Comparison of ENCODE assay signal across 23 cellular contexts in the genomic region with DNA sequence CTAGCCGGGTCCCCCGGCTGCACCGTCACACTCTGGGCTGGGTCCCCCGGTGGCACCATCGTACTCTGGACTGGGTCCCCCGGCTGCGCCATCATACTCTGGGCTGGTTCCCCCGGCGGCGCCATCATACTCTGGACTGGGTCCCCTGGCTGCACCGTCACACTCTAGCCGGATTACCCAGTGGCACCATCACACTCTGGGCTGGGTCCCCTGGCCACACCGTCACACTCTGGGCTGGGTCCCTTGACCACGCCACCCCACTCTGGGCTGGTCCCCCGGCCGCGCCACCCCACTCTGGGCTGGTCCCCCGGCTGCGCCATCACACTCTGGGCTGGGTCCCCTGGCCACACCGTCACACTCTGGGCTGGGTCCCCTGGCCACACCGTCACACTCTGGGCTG.
A peak's percentile ranks its signal among the peaks of the same experiment; 100 is the strongest.
DNase-seq lines count a peak whose midpoint lies in the region; ATAC-seq and TF ChIP-seq lines count a peak whose summit lies in the region.
"Had no signal": no experiment of that assay in that cellular context is flagged by ENCODE, and none has a peak within 500 bp of the region (broad histone marks: within the 10 kb centered on the region; RNA-seq: fewer than 3 reads in every experiment).

No MANE protein-coding gene starts in this region.

- no peaks in the 10 kb centered on the region for H3K36me3 ChIP-seq in lower lobe of right lung
- no peaks in the 10 kb centered on the region for H3K36me3 ChIP-seq in psoas muscle (ENCODE audit: insufficient read depth in 1 of 2, low read depth in 1 of 2)
- H3K36me3 ChIP-seq in MM.1S (replicated peaks; ENCODE audit: insufficient read depth, low read length) = no peaks in the 10 kb centered on the region
- H3K36me3 ChIP-seq: BE2C; BLaER1 treated with 17β-estradiol and CSF1 and Interleukin-3, amounts not matched to agents 10 nM and 100 nM had no signal

- no peak overlapping the region for H3K9ac ChIP-seq in MM.1S (ENCODE audit: low read length)
- H3K9ac ChIP-seq: BLaER1 treated with 17β-estradiol and CSF1 and Interleukin-3, amounts not matched to agents 10 nM and 100 nM had no signal

- H3K27ac ChIP-seq in lower lobe of right lung (no peak overlapping the region), psoas muscle (no peak overlapping the region), MM.1S (ENCODE audit: low read length) (no peak overlapping the region)
- H3K27ac ChIP-seq: A549; BLaER1 treated with 17β-estradiol and CSF1 and Interleukin-3, amounts not matched to agents 10 nM and 100 nM had no signal

- H3K27me3 ChIP-seq in lower lobe of right lung (ENCODE audit: low read depth) = no peaks in the 10 kb centered on the region
- peaks cover 0 to 9% (median 2%) of the 10 kb centered on the region in 3 donors for H3K27me3 ChIP-seq in psoas muscle (ENCODE audit: insufficient read depth in 3 of 3, low read length in 2 of 3)
- peaks cover 43% of the 10 kb centered on the region for H3K27me3 ChIP-seq in MM.1S (replicated peaks; ENCODE audit: insufficient read depth, low read length)
- H3K27me3 ChIP-seq: BE2C; BLaER1 treated with 17β-estradiol and CSF1 and Interleukin-3, amounts not matched to agents 10 nM and 100 nM had no signal

- H3K4me3 ChIP-seq in lower lobe of right lung (no peak overlapping the region), psoas muscle (no peak overlapping the region), MM.1S (ENCODE audit: low read length) (no peak overlapping the region)
- H3K4me3 ChIP-seq: A549; BLaER1 treated with 17β-estradiol and CSF1 and Interleukin-3, amounts not matched to agents 10 nM and 100 nM; GM23338 had no signal

- H3K27me3 Mint-ChIP-seq in osteocyte (ENCODE audit: unreplicated experiment) = peaks cover 2% of the 10 kb centered on the region
- H3K27me3 Mint-ChIP-seq in stimulated activated naive CD8-positive, alpha-beta T cell treated with anti-CD3 and anti-CD28 coated beads, Interleukin-15, amount 100 ng/mL, for 72 hours = no peaks in the 10 kb centered on the region
- H3K27me3 Mint-ChIP-seq: CD4-positive, alpha-beta T cell had no signal

- no peak overlapping the region for H2AFZ ChIP-seq in MM.1S (ENCODE audit: low read length)
- H2AFZ ChIP-seq: GM23338 had no signal

- H3K4me1 ChIP-seq in lower lobe of right lung = no peaks in the 10 kb centered on the region
- no peaks in the 10 kb centered on the region for H3K4me1 ChIP-seq in psoas muscle
- peaks cover 14% of the 10 kb centered on the region for H3K4me1 ChIP-seq in MM.1S (ENCODE audit: low read length)
- H3K4me1 ChIP-seq: A549, BE2C had no signal

- H3K9me3 ChIP-seq in lower lobe of right lung = no peaks in the 10 kb centered on the region
- no peaks in the 10 kb centered on the region for H3K9me3 ChIP-seq in psoas muscle
- no peaks in the 10 kb centered on the region for H3K9me3 ChIP-seq in MM.1S (replicated peaks; ENCODE audit: insufficient read depth, low read length)
- H3K9me3 ChIP-seq: BE2C had no signal

- no peaks in the 10 kb centered on the region for H3K79me2 ChIP-seq in MM.1S (ENCODE audit: low read length)

- H3K9me3 Mint-ChIP-seq in osteocyte (ENCODE audit: unreplicated experiment) = no peaks in the 10 kb centered on the region
- H3K9me3 Mint-ChIP-seq in stimulated activated naive CD8-positive, alpha-beta T cell treated with anti-CD3 and anti-CD28 coated beads, Interleukin-15, amount 100 ng/mL, for 72 hours = no peaks in the 10 kb centered on the region
- H3K9me3 Mint-ChIP-seq: CD4-positive, alpha-beta T cell; CD8-positive, alpha-beta memory T cell had no signal

- no peaks in the 10 kb centered on the region for H3K9me2 ChIP-seq in MM.1S (replicated peaks; ENCODE audit: insufficient read depth, low read length)

- 0 out of 2 replicates have a peak, but pooled peaks cover 3% of the 10 kb centered on the region for H3F3A ChIP-seq in MM.1S (ENCODE audit: insufficient read depth, low read length)

- no peaks in the 10 kb centered on the region for H4K20me1 ChIP-seq in MM.1S (ENCODE audit: insufficient read depth, low read length)
- H4K20me1 ChIP-seq: BLaER1 treated with 17β-estradiol and CSF1 and Interleukin-3, amounts not matched to agents 10 nM and 100 nM had no signal

- 84 to 92% (median 91%) methylated on average over 21 of the region's 21 CpGs for WGBS in psoas muscle, 3 donors

- DNase-seq in ecto neural progenitor cell (ENCODE audit: low spot score) (peak; percentile 21), lower lobe of right lung (no peak), osteocyte (ENCODE audit: extremely low spot score, unreplicated experiment) (peak; percentile 83), psoas muscle (no peak), DMS153 (lab: John Stamatoyannopoulos, UW) (no peak), MM.1S (no peak)
- DNase-seq in stimulated activated naive CD8-positive, alpha-beta T cell treated with anti-CD3 and anti-CD28 coated beads, Interleukin-15, amount 100 ng/mL, for 72 hours = no peak
- DNase-seq: 8988T; ACHN; AML-193; BE2C; CD4-positive, alpha-beta T cell; CD8-positive, alpha-beta memory T cell; DMS 273 treated with DMSO at 0.1 percent for 48 hours; DMS53; DMS79 treated with DMSO at 0.1 percent for 48 hours; GF-D8; H9 had no signal

- H3K27ac Mint-ChIP-seq in osteocyte (ENCODE audit: unreplicated experiment) = no peak overlapping the region
- H3K27ac Mint-ChIP-seq in stimulated activated naive CD8-positive, alpha-beta T cell treated with anti-CD3 and anti-CD28 coated beads, Interleukin-15, amount 100 ng/mL, for 72 hours = no peak overlapping the region
- H3K27ac Mint-ChIP-seq: CD4-positive, alpha-beta T cell; CD8-positive, alpha-beta memory T cell; GM23338 had no signal

- no peaks in the 10 kb centered on the region for H3K36me3 Mint-ChIP-seq in osteocyte (ENCODE audit: unreplicated experiment)
- H3K36me3 Mint-ChIP-seq: CD14-positive monocyte; CD8-positive, alpha-beta memory T cell had no signal

- H3K4me2 ChIP-seq in MM.1S (ENCODE audit: low read depth, low read length) = no peak overlapping the region
- H3K4me2 ChIP-seq: A549; BLaER1 treated with 17β-estradiol and CSF1 and Interleukin-3, amounts not matched to agents 10 nM and 100 nM; GM23338 had no signal

- H3K4me3 Mint-ChIP-seq in osteocyte (ENCODE audit: unreplicated experiment) = no peak overlapping the region
- no peak overlapping the region for H3K4me3 Mint-ChIP-seq in stimulated activated naive CD8-positive, alpha-beta T cell treated with anti-CD3 and anti-CD28 coated beads, Interleukin-15, amount 100 ng/mL, for 72 hours
- H3K4me3 Mint-ChIP-seq: CD14-positive monocyte; CD4-positive, alpha-beta T cell; CD8-positive, alpha-beta memory T cell; GM23338; H9 had no signal

- intact Hi-C loops in lower lobe of right lung (cut with DNase I) = no loop called here
- intact Hi-C loops in psoas muscle (cut with DNase I) = no loop called here

- no peaks in the 10 kb centered on the region for H3K4me1 Mint-ChIP-seq in osteocyte (ENCODE audit: unreplicated experiment)
- H3K4me1 Mint-ChIP-seq in stimulated activated naive CD8-positive, alpha-beta T cell treated with anti-CD3 and anti-CD28 coated beads, Interleukin-15, amount 100 ng/mL, for 72 hours = peaks cover 5% of the 10 kb centered on the region
- H3K4me1 Mint-ChIP-seq: GM23338, H9 had no signal

- TF ChIP-seq CTCF in lower lobe of right lung (IDR thresholded peaks at IDR 0.05) (no peak), osteocyte (IDR thresholded peaks at IDR 0.05) (no peak), psoas muscle (IDR thresholded peaks at IDR 0.05) (no peak), MM.1S (IDR thresholded peaks at IDR 0.05; ENCODE audit: low read length) (no peak)

- ATAC-seq in lower lobe of right lung (peak; percentile 18 to 21), psoas muscle (no peak)
- ATAC-seq in stimulated activated naive CD8-positive, alpha-beta T cell treated with anti-CD3 and anti-CD28 coated beads, Interleukin-15, amount 100 ng/mL, for 72 hours = peak; percentile 65
- ATAC-seq: GM23338, HCT116 had no signal

Comparison
In these comparisons a context has a peak if more than half of its experiments do, and no peak if none do; other contexts are left out.
1. DNase-seq: peak in ecto neural progenitor cell (single experiment) and osteocyte (single experiment); none in lower lobe of right lung (single experiment), stimulated activated naive CD8-positive, alpha-beta T cell treated with anti-CD3 and anti-CD28 coated beads, Interleukin-15, amount 100 ng/mL, for 72 hours (0 of 2), psoas muscle (0 of 2), DMS153 (single experiment) and MM.1S (single experiment).
2. ATAC-seq: peak in lower lobe of right lung (2 of 2) and stimulated activated naive CD8-positive, alpha-beta T cell treated with anti-CD3 and anti-CD28 coated beads, Interleukin-15, amount 100 ng/mL, for 72 hours (single experiment); none in psoas muscle (0 of 4).